Comparison of ENCODE assay signal across 2 cellular contexts in genomic region chr1:160810486-160810885, GRCh38.
TF ChIP-seq lines count a peak whose summit lies in the region.

No MANE protein-coding gene starts in this region.

TF ChIP-seq in GM23338, 12 proteins besides CTCF, POLR2A, EP300 and RAD21:
- no peak for TF ChIP-seq CREB1 (CRISPR knock-in tag; IDR thresholded peaks at IDR 0.05; ENCODE audit: low read depth)

TF ChIP-seq in H1, 55 proteins besides CTCF, POLR2A, EP300 and RAD21:
- TF ChIP-seq TEAD4 (IDR thresholded peaks at IDR 0.05; ENCODE audit: low read depth, low read length) (peak; percentile 65), CBX5 (IDR thresholded peaks at IDR 0.05; ENCODE audit: low read depth, low read length) (no peak), SP1 (IDR thresholded peaks at IDR 0.05; ENCODE audit: low read depth, low read length) (0 out of 2 replicates have a peak, but pooled peaks have one; percentile 50), GTF2F1 (IDR thresholded peaks at IDR 0.05; ENCODE audit: borderline replicate concordance, low read depth, low read length) (no peak), PHF8 (conservative IDR thresholded peaks at IDR 0.05; ENCODE audit: low read depth, low read length) (no peak)
